Comparison of ENCODE assay signal across 13 cellular contexts in genomic region chr1:79716481-79716880, GRCh38.
DNase-seq lines count a peak whose midpoint lies in the region; ATAC-seq and TF ChIP-seq lines count a peak whose summit lies in the region.
"Had no signal": no experiment of that assay in that cellular context is flagged by ENCODE, and none has a peak within 500 bp of the region (broad histone marks: within the 10 kb centered on the region; RNA-seq: fewer than 3 reads in every experiment).

No MANE protein-coding gene starts in this region.

- no peak for TF ChIP-seq POLR2A in suprapubic skin (IDR thresholded peaks at IDR 0.05)

- H3K36me3 ChIP-seq in brain microvascular endothelial cell (replicated peaks) (no peaks in the 10 kb centered on the region), iPS-18a (ENCODE audit: control insufficient read depth, low read depth, low read length) (no peaks in the 10 kb centered on the region), suprapubic skin (no peaks in the 10 kb centered on the region)

- no peak overlapping the region for H3K9ac ChIP-seq in iPS-18a (ENCODE audit: low read length)

- H3K27me3 ChIP-seq in brain microvascular endothelial cell (replicated peaks) (no peaks in the 10 kb centered on the region), iPS-18a (ENCODE audit: control insufficient read depth, insufficient read depth, low read length) (no peaks in the 10 kb centered on the region), suprapubic skin (no peaks in the 10 kb centered on the region)

- TF ChIP-seq EP300 in suprapubic skin (IDR thresholded peaks at IDR 0.05) = no peak

- DNase-seq in A172 (ENCODE audit: low spot score) (peak; percentile 19), HT-29 (ENCODE audit: low spot score) (peak; percentile 42), brain microvascular endothelial cell (peak; percentile 9), SK-N-DZ (ENCODE audit: low spot score) (no peak), suprapubic skin (ENCODE audit: low spot score in 2 of 2) (no peak)
- DNase-seq: naive thymus-derived CD8-positive, alpha-beta T cell; SHP77; trophoblast cell had no signal

- TF ChIP-seq CTCF in brain microvascular endothelial cell (IDR thresholded peaks at IDR 0.05; ENCODE audit: low read depth, low read length, missing control alignments) = no peak
- no peak for TF ChIP-seq CTCF in suprapubic skin (IDR thresholded peaks at IDR 0.05)

- H3K27ac ChIP-seq in brain microvascular endothelial cell (no peak overlapping the region), iPS-18a (ENCODE audit: low read length) (peak overlapping the region; percentile 47), suprapubic skin (no peak overlapping the region)
- H3K27ac ChIP-seq: A549, VCaP had no signal

- H3K9me3 ChIP-seq in iPS-18a (ENCODE audit: control insufficient read depth, low read depth, low read length) = no peaks in the 10 kb centered on the region
- no peaks in the 10 kb centered on the region for H3K9me3 ChIP-seq in suprapubic skin
- H3K9me3 ChIP-seq: A549 had no signal

- no peak for ATAC-seq in GM19467 (IDR thresholded peaks at IDR 0.05; ENCODE audit: unreplicated experiment)
- no peak for ATAC-seq in GM21737 (IDR thresholded peaks at IDR 0.05; ENCODE audit: unreplicated experiment)
- ATAC-seq: A549; naive thymus-derived CD8-positive, alpha-beta T cell had no signal

- peaks cover 9% of the 10 kb centered on the region for H3K4me1 ChIP-seq in iPS-18a (ENCODE audit: control insufficient read depth, low read depth, low read length)
- H3K4me1 ChIP-seq in suprapubic skin = no peaks in the 10 kb centered on the region
- H3K4me1 ChIP-seq: A549 had no signal

- in situ Hi-C loops in brain microvascular endothelial cell (cut with HindIII; ENCODE audit: low pct_ligation_motif_present, low sequenced_read_pairs) = no loop called here

- H3K4me3 ChIP-seq in brain microvascular endothelial cell (ENCODE audit: low read depth, low read length) = no peak overlapping the region
- no peak overlapping the region for H3K4me3 ChIP-seq in iPS-18a (ENCODE audit: low read length)
- H3K4me3 ChIP-seq in suprapubic skin = no peak overlapping the region
- H3K4me3 ChIP-seq: A549 had no signal

Comparison
In these comparisons a context has a peak if more than half of its experiments do, and no peak if none do; other contexts are left out.
1. DNase-seq: peak in A172 (single experiment), HT-29 (single experiment) and brain microvascular endothelial cell (single experiment); none in SK-N-DZ (single experiment) and suprapubic skin (0 of 2).